9 cellular contexts compared by ENCODE assay signal in the genomic region with DNA sequence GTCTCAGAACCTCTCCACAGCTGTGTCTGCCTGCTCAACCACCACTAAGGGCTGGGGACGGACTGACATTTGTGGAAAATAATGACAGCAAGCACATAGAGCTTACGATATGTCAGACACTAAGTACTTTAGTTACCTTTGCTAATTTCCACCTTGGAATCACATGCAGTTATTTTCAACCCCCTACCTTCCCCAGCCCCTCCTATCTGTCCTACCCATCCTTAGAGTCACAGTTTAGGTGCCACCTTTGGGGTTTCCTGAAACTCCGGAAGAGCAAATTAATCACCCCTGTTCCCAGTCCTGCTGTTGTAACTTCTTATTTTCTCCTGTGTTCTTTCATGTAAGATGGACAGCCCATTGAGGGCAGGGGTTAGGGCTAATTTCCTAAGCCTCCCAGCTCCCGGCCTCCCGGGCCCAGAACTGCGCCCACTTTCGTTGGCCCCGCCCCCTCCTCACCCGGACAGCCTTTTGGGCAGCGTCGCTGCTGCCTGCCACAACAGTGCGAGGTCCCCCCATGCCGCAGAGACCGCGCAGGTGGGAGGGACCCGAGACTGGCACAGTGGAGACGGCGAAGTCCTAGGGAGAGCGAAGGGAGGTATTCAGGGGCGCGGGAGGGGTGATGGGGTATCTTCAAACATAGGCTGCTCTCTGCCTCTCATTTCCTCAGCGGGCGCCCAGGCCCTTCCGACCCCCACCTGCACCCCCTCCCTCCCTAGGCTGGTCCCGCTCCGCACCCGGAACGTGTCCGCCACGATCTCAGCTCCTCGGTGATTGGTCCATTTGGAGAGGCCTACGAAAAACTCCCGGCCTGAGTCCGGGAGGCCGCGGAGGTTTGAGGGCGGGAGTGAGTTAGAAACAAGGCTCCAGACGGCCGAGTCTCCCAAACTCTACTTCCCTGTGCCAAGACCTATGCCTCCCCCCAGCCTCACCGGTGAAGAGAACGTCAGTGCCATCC. TPM values are rescaled to one million over a fixed set of nuclear protein-coding genes. Genes with fewer than 3 reads are reported as not detected.
DNase-seq lines count a peak whose midpoint lies in the region; ATAC-seq and TF ChIP-seq lines count a peak whose summit lies in the region.
"Had no signal": no experiment of that assay in that cellular context is flagged by ENCODE, and none has a peak within 500 bp of the region (broad histone marks: within the 10 kb centered on the region; RNA-seq: fewer than 3 reads in every experiment).

No MANE protein-coding gene starts in this region.

- peak overlapping the region; percentile 93 for H3K4me3 Mint-ChIP-seq in central memory CD8-positive, alpha-beta T cell
- H3K4me3 Mint-ChIP-seq in natural killer cell treated with Interleukin-12 subunit alpha and Interleukin-12 subunit beta and Interleukin-15 and Interleukin-18, amount 100 ng/mL, for 72 hours, result peak overlapping the region; percentile 93

- no peaks in the 10 kb centered on the region for H3K9me3 Mint-ChIP-seq in central memory CD8-positive, alpha-beta T cell
- no peaks in the 10 kb centered on the region for H3K9me3 Mint-ChIP-seq in natural killer cell treated with Interleukin-12 subunit alpha and Interleukin-12 subunit beta and Interleukin-15 and Interleukin-18, amount 100 ng/mL, for 72 hours

- H3K27me3 ChIP-seq in brain microvascular endothelial cell (replicated peaks), result no peaks in the 10 kb centered on the region

- H3K4me1 Mint-ChIP-seq in central memory CD8-positive, alpha-beta T cell, result peaks cover 34% of the 10 kb centered on the region
- H3K4me1 Mint-ChIP-seq in natural killer cell treated with Interleukin-12 subunit alpha and Interleukin-12 subunit beta and Interleukin-15 and Interleukin-18, amount 100 ng/mL, for 72 hours (ENCODE audit: low read depth in 2 of 2), result peaks cover 63 to 64% of the 10 kb centered on the region in 2 donors

- no peak overlapping the region for H3K4me3 ChIP-seq in Jurkat, Clone E6-1 (ENCODE audit: low read length)
- no peak overlapping the region for H3K4me3 ChIP-seq in brain microvascular endothelial cell (ENCODE audit: low read depth, low read length)

- peak overlapping the region; percentile 80 for H3K27ac Mint-ChIP-seq in central memory CD8-positive, alpha-beta T cell (ENCODE audit: low read depth)
- peak overlapping the region; percentile 51 to 68 for H3K27ac Mint-ChIP-seq in natural killer cell treated with Interleukin-12 subunit alpha and Interleukin-12 subunit beta and Interleukin-15 and Interleukin-18, amount 100 ng/mL, for 72 hours

- no peak for TF ChIP-seq CTCF in brain microvascular endothelial cell (IDR thresholded peaks at IDR 0.05; ENCODE audit: low read depth, low read length, missing control alignments)

- in situ Hi-C loops in brain microvascular endothelial cell (cut with HindIII; ENCODE audit: low pct_ligation_motif_present, low sequenced_read_pairs), result no loop called here

- H3K36me3 ChIP-seq in brain microvascular endothelial cell (replicated peaks), result peaks cover 41% of the 10 kb centered on the region

- no peak for ATAC-seq in central memory CD8-positive, alpha-beta T cell (replicated peaks; ENCODE audit: extremely low read depth, poor library complexity, severe bottlenecking)
- no peak for ATAC-seq in natural killer cell treated with Interleukin-12 subunit alpha and Interleukin-12 subunit beta and Interleukin-15 and Interleukin-18, amount 100 ng/mL, for 72 hours
- ATAC-seq in HG03460 (IDR thresholded peaks at IDR 0.05; ENCODE audit: unreplicated experiment), result no peak

- peaks cover 34% of the 10 kb centered on the region for H3K36me3 Mint-ChIP-seq in central memory CD8-positive, alpha-beta T cell (ENCODE audit: insufficient read depth)
- peaks cover 17% of the 10 kb centered on the region for H3K36me3 Mint-ChIP-seq in natural killer cell treated with Interleukin-12 subunit alpha and Interleukin-12 subunit beta and Interleukin-15 and Interleukin-18, amount 100 ng/mL, for 72 hours

- DNase-seq in AML-193 (lab: John Stamatoyannopoulos, UW) (peak; percentile 89 to 95), DMS153 (lab: John Stamatoyannopoulos, UW) (no peak), brain microvascular endothelial cell (no peak)
- peak; percentile 46 for DNase-seq in Jurkat, Clone E6-1 (ENCODE audit: low read depth, low spot score)
- no peak for DNase-seq in central memory CD8-positive, alpha-beta T cell (ENCODE audit: low spot score in 2 of 2)
- peak; percentile 22 for DNase-seq in natural killer cell treated with Interleukin-12 subunit alpha and Interleukin-12 subunit beta and Interleukin-15 and Interleukin-18, amount 100 ng/mL, for 72 hours (ENCODE audit: low spot score)
- DNase-seq in stimulated activated CD4-positive, alpha-beta T cell treated with anti-CD3 and anti-CD28 coated beads, Interleukin-2, amount 100 ng/mL, for 24 hours, result no peak
- DNase-seq: NCI-H1694 treated with DMSO at 0.1 percent for 48 hours had no signal

- H3K27me3 Mint-ChIP-seq in central memory CD8-positive, alpha-beta T cell, result no peaks in the 10 kb centered on the region
- no peaks in the 10 kb centered on the region for H3K27me3 Mint-ChIP-seq in natural killer cell treated with Interleukin-12 subunit alpha and Interleukin-12 subunit beta and Interleukin-15 and Interleukin-18, amount 100 ng/mL, for 72 hours

- H3K27ac ChIP-seq in brain microvascular endothelial cell, result no peak overlapping the region

RNA-seq across cellular contexts. Expression of a gene that starts 1.1 kb away (rescaled TPM):
- 75.5 TPM for polyA plus RNA-seq in Jurkat, Clone E6-1 (2012; ENCODE audit: insufficient read depth, insufficient read length)
- 10 to 100 TPM; 18.8 to 24.4 TPM for total RNA-seq in natural killer cell treated with Interleukin-12 subunit alpha and Interleukin-12 subunit beta and Interleukin-15 and Interleukin-18, amount 100 ng/mL, for 72 hours

RNA-seq across cellular contexts. Expression of a gene that starts 4.8 kb away (rescaled TPM):
- polyA plus RNA-seq in Jurkat, Clone E6-1 (2012; ENCODE audit: insufficient read depth, insufficient read length), result 2.3 TPM
- under 1 TPM in 1 of 2 donors, not detected in 1; 0.21 TPM for total RNA-seq in natural killer cell treated with Interleukin-12 subunit alpha and Interleukin-12 subunit beta and Interleukin-15 and Interleukin-18, amount 100 ng/mL, for 72 hours

RNA-seq across cellular contexts. Expression of a gene that starts 6.4 kb away (rescaled TPM):
- not detected for polyA plus RNA-seq in Jurkat, Clone E6-1 (2012; ENCODE audit: insufficient read depth, insufficient read length)
- total RNA-seq in natural killer cell treated with Interleukin-12 subunit alpha and Interleukin-12 subunit beta and Interleukin-15 and Interleukin-18, amount 100 ng/mL, for 72 hours, result not detected

RNA-seq across cellular contexts. Expression of a gene that starts 8.3 kb away (rescaled TPM):
- polyA plus RNA-seq in Jurkat, Clone E6-1 (2012; ENCODE audit: insufficient read depth, insufficient read length), result 526 TPM
- 100 to 1,000 TPM; 468 to 581 TPM for total RNA-seq in natural killer cell treated with Interleukin-12 subunit alpha and Interleukin-12 subunit beta and Interleukin-15 and Interleukin-18, amount 100 ng/mL, for 72 hours

RNA-seq across cellular contexts. Expression of a gene that starts 11.8 kb away (rescaled TPM):
- 109 TPM for polyA plus RNA-seq in Jurkat, Clone E6-1 (2012; ENCODE audit: insufficient read depth, insufficient read length)
- 100 to 1,000 TPM in 1 of 2 donors, 10 to 100 TPM in 1; 36.2 to 154 TPM for total RNA-seq in natural killer cell treated with Interleukin-12 subunit alpha and Interleukin-12 subunit beta and Interleukin-15 and Interleukin-18, amount 100 ng/mL, for 72 hours

Comparison
In these comparisons a context has a peak if more than half of its experiments do, and no peak if none do; other contexts are left out.
1. DNase-seq: peak in AML-193 (2 of 2), Jurkat, Clone E6-1 (single experiment) and natural killer cell treated with Interleukin-12 subunit alpha and Interleukin-12 subunit beta and Interleukin-15 and Interleukin-18, amount 100 ng/mL, for 72 hours (single experiment); none in central memory CD8-positive, alpha-beta T cell (0 of 2), stimulated activated CD4-positive, alpha-beta T cell treated with anti-CD3 and anti-CD28 coated beads, Interleukin-2, amount 100 ng/mL, for 24 hours (0 of 2), DMS153 (single experiment) and brain microvascular endothelial cell (single experiment).